In genomic region chr3:8761866-8762265, GRCh38 we compare ENCODE assay signal across 16 cellular contexts. TPM values are rescaled to one million over a fixed set of nuclear protein-coding genes. Genes with fewer than 3 reads are reported as not detected.
DNase-seq lines count a peak whose midpoint lies in the region; ATAC-seq and TF ChIP-seq lines count a peak whose summit lies in the region.
"Had no signal": no experiment of that assay in that cellular context is flagged by ENCODE, and none has a peak within 500 bp of the region (broad histone marks: within the 10 kb centered on the region; RNA-seq: fewer than 3 reads in every experiment).

No MANE protein-coding gene starts in this region.

- no peaks in the 10 kb centered on the region for H3K36me3 Mint-ChIP-seq in natural killer cell treated with Interleukin-12 subunit alpha and Interleukin-12 subunit beta and Interleukin-15 and Interleukin-18, amount 100 ng/mL, for 72 hours
- H3K36me3 Mint-ChIP-seq in natural killer cell = no peaks in the 10 kb centered on the region
- H3K36me3 Mint-ChIP-seq: CD8-positive, alpha-beta T cell; IgD-negative memory B cell had no signal

- no peak overlapping the region for H3K4me3 Mint-ChIP-seq in natural killer cell treated with Interleukin-12 subunit alpha and Interleukin-12 subunit beta and Interleukin-15 and Interleukin-18, amount 100 ng/mL, for 72 hours
- H3K4me3 Mint-ChIP-seq in natural killer cell = no peak overlapping the region
- H3K4me3 Mint-ChIP-seq: B cell; CD8-positive, alpha-beta T cell; GM23338; IgD-negative memory B cell had no signal

- DNase-seq in natural killer cell treated with Interleukin-12 subunit alpha and Interleukin-12 subunit beta and Interleukin-15 and Interleukin-18, amount 100 ng/mL, for 72 hours (ENCODE audit: low spot score) = no peak
- DNase-seq in natural killer cell = no peak
- DNase-seq in ecto neural progenitor cell (ENCODE audit: low spot score) = peak; percentile 32
- DNase-seq in mesenteric fat pad (ENCODE audit: low spot score) = peak; percentile 72
- DNase-seq in 8988T = no peak
- DNase-seq in posterior cingulate gyrus = no peak
- DNase-seq: Calu3; CD8-positive, alpha-beta T cell; DMS79 treated with DMSO at 0.1 percent for 48 hours; GF-D8 had no signal

- H3K4me1 Mint-ChIP-seq in natural killer cell treated with Interleukin-12 subunit alpha and Interleukin-12 subunit beta and Interleukin-15 and Interleukin-18, amount 100 ng/mL, for 72 hours (ENCODE audit: low read depth in 2 of 2) = no peaks in the 10 kb centered on the region
- no peaks in the 10 kb centered on the region for H3K4me1 Mint-ChIP-seq in natural killer cell
- H3K4me1 Mint-ChIP-seq: B cell, IgD-negative memory B cell had no signal

- H3K27me3 Mint-ChIP-seq in natural killer cell treated with Interleukin-12 subunit alpha and Interleukin-12 subunit beta and Interleukin-15 and Interleukin-18, amount 100 ng/mL, for 72 hours = peaks cover 0 to 8% of the 10 kb centered on the region in 2 donors
- H3K27me3 Mint-ChIP-seq in natural killer cell (ENCODE audit: low read depth in 2 of 2) = peaks cover 0 to 3% of the 10 kb centered on the region in 2 donors
- H3K27me3 Mint-ChIP-seq: B cell had no signal

- H3K27ac Mint-ChIP-seq in natural killer cell treated with Interleukin-12 subunit alpha and Interleukin-12 subunit beta and Interleukin-15 and Interleukin-18, amount 100 ng/mL, for 72 hours = no peak overlapping the region
- H3K27ac Mint-ChIP-seq in natural killer cell = no peak overlapping the region
- H3K27ac Mint-ChIP-seq: B cell; CD8-positive, alpha-beta T cell; GM23338; IgD-negative memory B cell had no signal

- H3K9me3 Mint-ChIP-seq in natural killer cell treated with Interleukin-12 subunit alpha and Interleukin-12 subunit beta and Interleukin-15 and Interleukin-18, amount 100 ng/mL, for 72 hours = no peaks in the 10 kb centered on the region
- H3K9me3 Mint-ChIP-seq in natural killer cell = no peaks in the 10 kb centered on the region
- H3K9me3 Mint-ChIP-seq: CD8-positive, alpha-beta T cell; GM23338; IgD-negative memory B cell had no signal

- ATAC-seq in natural killer cell treated with Interleukin-12 subunit alpha and Interleukin-12 subunit beta and Interleukin-15 and Interleukin-18, amount 100 ng/mL, for 72 hours = peak; percentile 17 to 21
- ATAC-seq in natural killer cell (no peak), HG03095 (IDR thresholded peaks at IDR 0.05; ENCODE audit: unreplicated experiment) (no peak)
- ATAC-seq: CD8-positive, alpha-beta T cell; GM23338 had no signal

- no peak for TF ChIP-seq CTCF in natural killer cell (IDR thresholded peaks at IDR 0.05)

- intact Hi-C loops in natural killer cell (cut with micrococcal nuclease) = no loop called here
- intact Hi-C loops in posterior cingulate gyrus (cut with DNase I) = loop anchor here (10.0 kb wide), 1 partner anchor 203 kb away; the partner anchor contains the start of gene RAD18

RNA-seq across cellular contexts. Expression of gene OXTR, which starts 7.5 kb away (rescaled TPM):
- total RNA-seq in natural killer cell treated with Interleukin-12 subunit alpha and Interleukin-12 subunit beta and Interleukin-15 and Interleukin-18, amount 100 ng/mL, for 72 hours = 1 to 10 TPM; 1.8 to 2.7 TPM
- total RNA-seq in natural killer cell (under 1 TPM; 0.14 to 0.33 (median 0.16) TPM), mesenteric fat pad (0.06 TPM)

RNA-seq across cellular contexts. Expression of gene CAV3, which starts 28.3 kb away (rescaled TPM):
- total RNA-seq in natural killer cell treated with Interleukin-12 subunit alpha and Interleukin-12 subunit beta and Interleukin-15 and Interleukin-18, amount 100 ng/mL, for 72 hours = not detected
- total RNA-seq in natural killer cell (not detected), mesenteric fat pad (not detected)
- total RNA-seq: A172; B cell; Calu3; CD8-positive, alpha-beta T cell; GM23338; HepG2 had no signal

Comparison
In these comparisons a context has a peak if more than half of its experiments do, and no peak if none do; other contexts are left out.
1. ATAC-seq: peak in natural killer cell treated with Interleukin-12 subunit alpha and Interleukin-12 subunit beta and Interleukin-15 and Interleukin-18, amount 100 ng/mL, for 72 hours (2 of 2); none in natural killer cell (0 of 3) and HG03095 (single experiment).
2. DNase-seq: peak in ecto neural progenitor cell (single experiment) and mesenteric fat pad (single experiment); none in natural killer cell treated with Interleukin-12 subunit alpha and Interleukin-12 subunit beta and Interleukin-15 and Interleukin-18, amount 100 ng/mL, for 72 hours (single experiment), natural killer cell (single experiment), 8988T (single experiment) and posterior cingulate gyrus (0 of 10).